In genomic region chr11:116170526-116171120, GRCh38 we compare ENCODE assay signal across 12 cellular contexts.
DNase-seq lines count a peak whose midpoint lies in the region; ATAC-seq, FAIRE-seq and TF ChIP-seq lines count a peak whose summit lies in the region.
"Had no signal": no experiment of that assay in that cellular context is flagged by ENCODE, and none has a peak within 500 bp of the region (broad histone marks: within the 10 kb centered on the region; RNA-seq: fewer than 3 reads in every experiment).

No MANE protein-coding gene starts in this region.

- no peaks in the 10 kb centered on the region for H3K27me3 ChIP-seq in PC-3 (ENCODE audit: low read length)
- no peaks in the 10 kb centered on the region for H3K27me3 ChIP-seq in GM23248 (replicated peaks; ENCODE audit: insufficient read depth)
- H3K27me3 ChIP-seq: thyroid gland had no signal

- no peaks in the 10 kb centered on the region for H3K79me2 ChIP-seq in PC-3 (ENCODE audit: low read length)
- H3K79me2 ChIP-seq in GM23248 (ENCODE audit: insufficient read depth), result no peaks in the 10 kb centered on the region

- H3K36me3 Mint-ChIP-seq in Calu3 (ENCODE audit: insufficient read depth, unreplicated experiment), result no peaks in the 10 kb centered on the region
- H3K36me3 Mint-ChIP-seq in natural killer cell treated with Interleukin-12 subunit alpha and Interleukin-12 subunit beta and Interleukin-15 and Interleukin-18, amount 100 ng/mL, for 72 hours, result no peaks in the 10 kb centered on the region

- CTCF ChIA-PET in Calu3 (lab: Charles Lee) (interaction anchor here (0.6 to 0.7 kb wide), 2 partner anchors 261 to 1518 kb away, joined by 4 to 7 read pairs; no protein-coding TSS in a partner anchor), PC-3 (lab: Charles Lee) (no interaction called here)

- in situ Hi-C loops in GM23248 (cut with MboI), result no loop called here

- H3K9me2 ChIP-seq in PC-3 (replicated peaks; ENCODE audit: low read length), result no peaks in the 10 kb centered on the region
- H3K9me2 ChIP-seq in GM23248 (ENCODE audit: insufficient read depth), result no peaks in the 10 kb centered on the region

- H3K4me3 Mint-ChIP-seq in Calu3 (ENCODE audit: low read depth, unreplicated experiment), result no peak overlapping the region
- H3K4me3 Mint-ChIP-seq in natural killer cell treated with Interleukin-12 subunit alpha and Interleukin-12 subunit beta and Interleukin-15 and Interleukin-18, amount 100 ng/mL, for 72 hours, result no peak overlapping the region

- H3K4me1 ChIP-seq in PC-3 (ENCODE audit: insufficient read depth, low read length), result no peaks in the 10 kb centered on the region
- no peaks in the 10 kb centered on the region for H3K4me1 ChIP-seq in kidney (ENCODE audit: control insufficient read depth in 1 of 2, insufficient read depth in 1 of 2, low read depth in 1 of 2, low read length in 2 of 2)
- H3K4me1 ChIP-seq in GM23248 (ENCODE audit: insufficient read depth), result no peaks in the 10 kb centered on the region
- H3K4me1 ChIP-seq: thyroid gland had no signal

- no peak for FAIRE-seq in kidney (lab: Jason Lieb, UNC)
- FAIRE-seq: colon had no signal

- no peak for ATAC-seq in PC-3
- ATAC-seq in natural killer cell treated with Interleukin-12 subunit alpha and Interleukin-12 subunit beta and Interleukin-15 and Interleukin-18, amount 100 ng/mL, for 72 hours, result no peak

- no peaks in the 10 kb centered on the region for H3K9me3 Mint-ChIP-seq in Calu3 (ENCODE audit: low read depth, unreplicated experiment)
- no peaks in the 10 kb centered on the region for H3K9me3 Mint-ChIP-seq in natural killer cell treated with Interleukin-12 subunit alpha and Interleukin-12 subunit beta and Interleukin-15 and Interleukin-18, amount 100 ng/mL, for 72 hours

- peaks cover 70% of the 10 kb centered on the region for H3K27me3 Mint-ChIP-seq in Calu3 (ENCODE audit: unreplicated experiment)
- H3K27me3 Mint-ChIP-seq in natural killer cell treated with Interleukin-12 subunit alpha and Interleukin-12 subunit beta and Interleukin-15 and Interleukin-18, amount 100 ng/mL, for 72 hours, result peaks cover 8 to 24% of the 10 kb centered on the region in 2 donors

- no peaks in the 10 kb centered on the region for H4K20me1 ChIP-seq in PC-3 (ENCODE audit: low read length)
- no peaks in the 10 kb centered on the region for H4K20me1 ChIP-seq in GM23248 (ENCODE audit: insufficient read depth)

- H3K9ac ChIP-seq in PC-3 (ENCODE audit: low read length), result no peak overlapping the region
- H3K9ac ChIP-seq in kidney (ENCODE audit: low read length in 2 of 2), result no peak overlapping the region
- H3K9ac ChIP-seq in GM23248, result no peak overlapping the region

- H3K27ac ChIP-seq in PC-3 (ENCODE audit: low read length) (no peak overlapping the region), kidney (ENCODE audit: low read depth in 2 of 2, low read length in 2 of 2) (no peak overlapping the region), GM23248 (no peak overlapping the region)
- H3K27ac ChIP-seq: thyroid gland had no signal

- POLR2A ChIA-PET in PC-3 (lab: Charles Lee; ENCODE audit: unreplicated experiment), result no interaction called here

- no peaks in the 10 kb centered on the region for H3K4me1 Mint-ChIP-seq in Calu3 (ENCODE audit: low read depth, unreplicated experiment)
- no peaks in the 10 kb centered on the region for H3K4me1 Mint-ChIP-seq in natural killer cell treated with Interleukin-12 subunit alpha and Interleukin-12 subunit beta and Interleukin-15 and Interleukin-18, amount 100 ng/mL, for 72 hours (ENCODE audit: low read depth in 2 of 2)

- BruUV-seq in Calu3 (replicated peaks; lab: Mats Ljungman, UMichigan) (no TSS peak), PC-3 (replicated peaks; lab: Mats Ljungman, UMichigan) (no TSS peak)

- H3K36me3 ChIP-seq in PC-3 (ENCODE audit: low read depth, low read length), result no peaks in the 10 kb centered on the region
- no peaks in the 10 kb centered on the region for H3K36me3 ChIP-seq in kidney (ENCODE audit: control insufficient read depth in 1 of 2, insufficient read depth in 2 of 2, low read length in 2 of 2)
- no peaks in the 10 kb centered on the region for H3K36me3 ChIP-seq in GM23248 (ENCODE audit: low read depth)
- H3K36me3 ChIP-seq: thyroid gland had no signal

- 25 to 29% methylated on average over 8 of the region's 8 CpGs for WGBS in GM23248 (ENCODE audit: low coverage in 1 of 2, low lambda C conversion rate in 2 of 2, missing lambda C conversion rate in 2 of 2), 2 experiments

- no peaks in the 10 kb centered on the region for H3F3A ChIP-seq in PC-3 (ENCODE audit: low read length, unreplicated experiment)
- H3F3A ChIP-seq in GM23248 (ENCODE audit: insufficient read depth), result no peaks in the 10 kb centered on the region

- DNase-seq in Calu3, result peak; percentile 32
- DNase-seq in PC-3, result no peak
- DNase-seq in kidney, result no peak
- DNase-seq in HuH-7.5 (ENCODE audit: low spot score), result no peak
- no peak for DNase-seq in GM23248
- no peak for DNase-seq in NCI-H2029 treated with DMSO at 0.1 percent for 48 hours (lab: John Stamatoyannopoulos, UW)
- DNase-seq in natural killer cell treated with Interleukin-12 subunit alpha and Interleukin-12 subunit beta and Interleukin-15 and Interleukin-18, amount 100 ng/mL, for 72 hours (ENCODE audit: low spot score), result no peak
- DNase-seq: activated naive CD4-positive, alpha-beta T cell treated with Interleukin-2 at 50 U/mL for 16 hours; mesendoderm; thyroid gland had no signal

- H2AFZ ChIP-seq in PC-3 (ENCODE audit: low read length) (no peak overlapping the region), GM23248 (no peak overlapping the region)

- no peak overlapping the region for H3K27ac Mint-ChIP-seq in Calu3 (ENCODE audit: unreplicated experiment)
- H3K27ac Mint-ChIP-seq in natural killer cell treated with Interleukin-12 subunit alpha and Interleukin-12 subunit beta and Interleukin-15 and Interleukin-18, amount 100 ng/mL, for 72 hours, result no peak overlapping the region

- H3K9me3 ChIP-seq in PC-3 (ENCODE audit: low read length) (no peaks in the 10 kb centered on the region), kidney (ENCODE audit: control insufficient read depth in 1 of 2, low read length in 2 of 2) (no peaks in the 10 kb centered on the region), GM23248 (ENCODE audit: low read depth) (no peaks in the 10 kb centered on the region)
- H3K9me3 ChIP-seq: thyroid gland had no signal

- H3K4me3 ChIP-seq in PC-3 (ENCODE audit: low read length) (no peak overlapping the region), kidney (ENCODE audit: low read length in 2 of 2) (no peak overlapping the region), GM23248 (no peak overlapping the region)
- H3K4me3 ChIP-seq: thyroid gland had no signal

- TF ChIP-seq CTCF in Calu3 (IDR thresholded peaks at IDR 0.05; ENCODE audit: unreplicated experiment) (no peak), GM12873 (IDR thresholded peaks at IDR 0.05; ENCODE audit: insufficient read depth, low read depth, low read length, missing control alignments) (peak; percentile 40), PC-3 (conservative IDR thresholded peaks at IDR 0.05; ENCODE audit: low read depth, low read length) (peak; percentile 35; the same call in 1 of the 2 replicates), kidney (IDR thresholded peaks at IDR 0.05; ENCODE audit: borderline replicate concordance, extremely low read depth, insufficient read depth) (peak; percentile 53)

- intact Hi-C loops in Calu3 (cut with micrococcal nuclease; ENCODE audit: unreplicated experiment), result loop anchor here (2.0 to 5.0 kb wide), 2 partner anchors 54 to 472 kb away; no protein-coding TSS in a partner anchor
- intact Hi-C loops in PC-3 (cut with micrococcal nuclease), result no loop called here
- intact Hi-C loops in kidney (cut with DNase I), result no loop called here

- no peak overlapping the region for H3K4me2 ChIP-seq in PC-3 (ENCODE audit: low read length)
- H3K4me2 ChIP-seq in GM23248 (ENCODE audit: unreplicated experiment), result no peak overlapping the region
